In genomic region chr1:230624097-230624713, GRCh38 we compare ENCODE assay signal across 24 cellular contexts. TPM values are rescaled to one million over a fixed set of nuclear protein-coding genes. Genes with fewer than 3 reads are reported as not detected.
A peak's percentile ranks its signal among the peaks of the same experiment; 100 is the strongest.
DNase-seq lines count a peak whose midpoint lies in the region; ATAC-seq, FAIRE-seq and TF ChIP-seq lines count a peak whose summit lies in the region.
"Had no signal": no experiment of that assay in that cellular context is flagged by ENCODE, and none has a peak within 500 bp of the region (broad histone marks: within the 10 kb centered on the region; RNA-seq: fewer than 3 reads in every experiment).

No MANE protein-coding gene starts in this region.

- no peak for TF ChIP-seq POLR2A in K562 (conservative IDR thresholded peaks at IDR 0.05)

- 15% methylated on average over 19 of the region's 19 CpGs for WGBS in K562 (ENCODE audit: insufficient coverage, low coverage, missing lambda C conversion rate)
- WGBS in endodermal cell (ENCODE audit: insufficient coverage in 1 of 2, insufficient read length in 1 of 2), 2 experiments, result 91 to 95% methylated on average over 16 to 19 of the region's 19 CpGs

- no peak overlapping the region for H3K9ac ChIP-seq in K562 (ENCODE audit: insufficient read depth in 1 of 2, low read depth in 2 of 2, low read length in 2 of 2)
- no peak overlapping the region for H3K9ac ChIP-seq in neural progenitor cell
- H3K9ac ChIP-seq in endodermal cell (ENCODE audit: extremely low read depth, low read length, poor library complexity, severe bottlenecking), result no peak overlapping the region
- H3K9ac ChIP-seq: BLaER1 treated with 17β-estradiol and CSF1 and Interleukin-3, amounts not matched to agents 10 nM and 100 nM had no signal

- peak; percentile 39 for ATAC-seq in K562
- ATAC-seq in GM21529 (IDR thresholded peaks at IDR 0.05; ENCODE audit: unreplicated experiment), result no peak
- ATAC-seq: A549, GM12878 had no signal

- H3K9me3 ChIP-seq in K562 (replicated peaks; ENCODE audit: control insufficient read depth, insufficient read depth, low read depth, low read length) (no peaks in the 10 kb centered on the region), neural progenitor cell (ENCODE audit: low read depth) (no peaks in the 10 kb centered on the region), endodermal cell (ENCODE audit: control insufficient read depth, low read length) (peaks cover 10% of the 10 kb centered on the region)
- H3K9me3 ChIP-seq: BE2C; BLaER1 treated with 17β-estradiol and CSF1 and Interleukin-3, amounts not matched to agents 10 nM and 100 nM; HAP-1 had no signal

- peaks cover 15 to 40% of the 10 kb centered on the region in 2 experiments for H3K27me3 ChIP-seq in K562 (ENCODE audit: control insufficient read depth in 2 of 2, insufficient read depth in 2 of 2, low read length in 2 of 2)
- H3K27me3 ChIP-seq in neural progenitor cell, result no peaks in the 10 kb centered on the region
- H3K27me3 ChIP-seq in endodermal cell (ENCODE audit: control insufficient read depth, insufficient read depth, low read length, poor library complexity, severe bottlenecking), result no peaks in the 10 kb centered on the region
- H3K27me3 ChIP-seq: BE2C; BLaER1 treated with 17β-estradiol and CSF1 and Interleukin-3, amounts not matched to agents 10 nM and 100 nM had no signal

- peaks cover 8% of the 10 kb centered on the region for H3K27me3 Mint-ChIP-seq in neural progenitor cell (ENCODE audit: insufficient read depth, low read depth)
- peaks cover 2% of the 10 kb centered on the region for H3K27me3 Mint-ChIP-seq in endodermal cell (ENCODE audit: insufficient read depth)

- no peak for FAIRE-seq in K562 (lab: Jason Lieb, UNC)
- FAIRE-seq: A549, GM12878, H54 had no signal

- intact Hi-C loops in K562 (cut with micrococcal nuclease), result no loop called here

- H3K36me3 ChIP-seq in K562 (ENCODE audit: control insufficient read depth, insufficient read depth, low read length), result no peaks in the 10 kb centered on the region
- H3K36me3 ChIP-seq in neural progenitor cell, result no peaks in the 10 kb centered on the region
- no peaks in the 10 kb centered on the region for H3K36me3 ChIP-seq in endodermal cell (ENCODE audit: control insufficient read depth, insufficient read depth, low read length)
- H3K36me3 ChIP-seq: BE2C; BLaER1 treated with 17β-estradiol and CSF1 and Interleukin-3, amounts not matched to agents 10 nM and 100 nM; HAP-1 had no signal

- BruUV-seq in K562 (replicated peaks; lab: Mats Ljungman, UMichigan), result no TSS peak

- no peaks in the 10 kb centered on the region for H3K36me3 Mint-ChIP-seq in neural progenitor cell
- H3K36me3 Mint-ChIP-seq in endodermal cell (ENCODE audit: low read depth), result no peaks in the 10 kb centered on the region
- H3K36me3 Mint-ChIP-seq: CD14-positive monocyte; CD8-positive, alpha-beta memory T cell had no signal

- no peak for TF ChIP-seq RAD21 in K562 (CRISPR knock-in tag; conservative IDR thresholded peaks at IDR 0.05 in 1 of 2, IDR thresholded peaks at IDR 0.05 in 1 of 2)

- no peaks in the 10 kb centered on the region for H4K20me1 ChIP-seq in K562 (replicated peaks; ENCODE audit: control insufficient read depth, insufficient read depth, low read length)
- no peaks in the 10 kb centered on the region for H4K20me1 ChIP-seq in neural progenitor cell (ENCODE audit: low read depth)
- H4K20me1 ChIP-seq: BLaER1 treated with 17β-estradiol and CSF1 and Interleukin-3, amounts not matched to agents 10 nM and 100 nM had no signal

- no peaks in the 10 kb centered on the region for H3K9me1 ChIP-seq in K562 (ENCODE audit: control insufficient read depth, insufficient read depth, low read length)

- H3K27ac Mint-ChIP-seq in neural progenitor cell, result no peak overlapping the region
- H3K27ac Mint-ChIP-seq in endodermal cell, result no peak overlapping the region
- H3K27ac Mint-ChIP-seq: CD14-positive monocyte; CD4-positive, alpha-beta T cell; CD8-positive, alpha-beta memory T cell; HFFc6 had no signal

- CTCF ChIA-PET in K562 (lab: Yijun Ruan, JAX; ENCODE audit: low intra/inter-chr PET ratio), result no interaction called here

- H3K79me2 ChIP-seq in K562 (ENCODE audit: control insufficient read depth, insufficient read depth, low read length) (no peaks in the 10 kb centered on the region), neural progenitor cell (ENCODE audit: low read depth) (no peaks in the 10 kb centered on the region)

- in situ Hi-C loops in K562 (cut with MboI), result no loop called here

- POLR2A ChIA-PET in K562 (lab: Yijun Ruan, JAX), result no interaction called here

- H3K27ac ChIP-seq in K562 (ENCODE audit: extremely low read depth, low read depth, low read length), result no peak overlapping the region
- H3K27ac ChIP-seq in neural progenitor cell, result no peak overlapping the region
- H3K27ac ChIP-seq in endodermal cell (ENCODE audit: low read depth, low read length), result no peak overlapping the region
- H3K27ac ChIP-seq: A549; BLaER1 treated with 17β-estradiol and CSF1 and Interleukin-3, amounts not matched to agents 10 nM and 100 nM had no signal

- H3K4me2 ChIP-seq in K562 (ENCODE audit: insufficient read depth, low read length) (peak overlapping the region; percentile 43; the same call in 1 of the 2 replicates), neural progenitor cell (no peak overlapping the region)
- H3K4me2 ChIP-seq: A549; BLaER1 treated with 17β-estradiol and CSF1 and Interleukin-3, amounts not matched to agents 10 nM and 100 nM had no signal

- H2AFZ ChIP-seq in K562 (ENCODE audit: low read depth, low read length), result peak overlapping the region; percentile 57
- H2AFZ ChIP-seq in neural progenitor cell (replicated peaks), result peak overlapping the region; percentile 17

- no peaks in the 10 kb centered on the region for H3K9me3 Mint-ChIP-seq in neural progenitor cell
- peaks cover 2% of the 10 kb centered on the region for H3K9me3 Mint-ChIP-seq in endodermal cell
- H3K9me3 Mint-ChIP-seq: CD4-positive, alpha-beta T cell; CD8-positive, alpha-beta memory T cell; HFFc6 had no signal

- H3F3A ChIP-seq in neural progenitor cell (ENCODE audit: low read depth), result no peaks in the 10 kb centered on the region

- TF ChIP-seq EP300 in K562 (IDR thresholded peaks at IDR 0.05; ENCODE audit: low read length), result no peak

- H3K4me1 ChIP-seq in K562 (replicated peaks in 1 of 2; ENCODE audit: control insufficient read depth in 2 of 2, insufficient read depth in 2 of 2, low read length in 2 of 2) (no peaks in the 10 kb centered on the region; a peak in 1 of 5 replicates), neural progenitor cell (no peaks in the 10 kb centered on the region), endodermal cell (ENCODE audit: control insufficient read depth, insufficient read depth, low read length) (peaks cover 4% of the 10 kb centered on the region)
- H3K4me1 ChIP-seq: A549, BE2C, HAP-1 had no signal

- H3K4me3 Mint-ChIP-seq in neural progenitor cell (no peak overlapping the region), endodermal cell (no peak overlapping the region)
- H3K4me3 Mint-ChIP-seq: CD4-positive, alpha-beta T cell; CD8-positive, alpha-beta memory T cell; HFFc6 had no signal

- TF ChIP-seq CTCF in K562 (IDR thresholded peaks at IDR 0.05 in 2 of 3, conservative IDR thresholded peaks at IDR 0.05 in 1 of 3; ENCODE audit: insufficient read depth in 2 of 3, low read depth in 1 of 3, low read length in 3 of 3) (no peak), neural progenitor cell (IDR thresholded peaks at IDR 0.05) (no peak), endodermal cell (conservative IDR thresholded peaks at IDR 0.05) (no peak)

- peak; percentile 10 for DNase-seq in HT1080 (ENCODE audit: low read depth)
- peak in 1 of 4 experiments; percentile 27 for DNase-seq in K562 (ENCODE audit: extremely low read depth in 1 of 4, low spot score in 3 of 4)
- DNase-seq in neural progenitor cell (ENCODE audit: low spot score), result no peak
- no peak for DNase-seq in HPDE6-E6E7 (ENCODE audit: extremely low spot score)
- DNase-seq in endodermal cell, result no peak
- DNase-seq: 8988T; ACHN; AML-193; BE2C; CD4-positive, alpha-beta T cell; CD8-positive, alpha-beta memory T cell; DMS 273 treated with DMSO at 0.1 percent for 48 hours; DMS79; EL; GDM1; GOT3; HFFc6 had no signal

- H3K4me1 Mint-ChIP-seq in neural progenitor cell (peaks cover 10% of the 10 kb centered on the region), endodermal cell (peaks cover 9% of the 10 kb centered on the region)
- H3K4me1 Mint-ChIP-seq: CD8-positive, alpha-beta memory T cell had no signal

- H3K4me3 ChIP-seq in K562, result no peak overlapping the region
- no peak overlapping the region for H3K4me3 ChIP-seq in neural progenitor cell
- no peak overlapping the region for H3K4me3 ChIP-seq in endodermal cell (ENCODE audit: low read length)
- H3K4me3 ChIP-seq: A549; BLaER1 treated with 17β-estradiol and CSF1 and Interleukin-3, amounts not matched to agents 10 nM and 100 nM; GM12878; HAP-1 had no signal

TF ChIP-seq in K562, 482 proteins besides CTCF, POLR2A, EP300 and RAD21 (continues in another document):
- no peak for TF ChIP-seq STAT5B (CRISPR knock-in tag; IDR thresholded peaks at IDR 0.05)
- TF ChIP-seq LARP7 (IDR thresholded peaks at IDR 0.05), result no peak

RNA-seq across cellular contexts. Expression of gene COG2, which starts 18.1 kb away (rescaled TPM):
- total RNA-seq in HT1080 (2014; rRNA removed; shearing (Covaris generic)), result 26.1 and 31.4 TPM in 2 replicates
- 21.3 and 24.1 TPM in 2 replicates for polyA plus RNA-seq in HT1080 (2015; cell fraction: cytosol; rRNA removed)
- polyA plus RNA-seq in HT1080 (2015; cell fraction: nucleus; rRNA removed), result 41.9 and 44.8 TPM in 2 replicates
- total RNA-seq in K562 (2011; cell fraction: chromatin; rRNA removed; ENCODE audit: low replicate concordance), result 23.5 and 49.3 TPM in 2 replicates
- total RNA-seq in K562 (2011; cell fraction: nucleolus; rRNA removed), result 14.7 and 17.4 TPM in 2 replicates
- 22.7 and 32.1 TPM in 2 replicates for total RNA-seq in K562 (2011; cell fraction: nucleoplasm; rRNA removed)
- total RNA-seq in K562 (2014; rRNA removed) (40.2 and 51.7 TPM in 2 replicates), K562 (2014; rRNA removed; fragmentation: Illumina TruSeq; extraction: Trizol) (33.3 and 36.7 TPM in 2 replicates), K562 (2015; rRNA removed; fragmentation: Illumina TruSeq; extraction: Trizol) (33.5 and 34.8 TPM in 2 replicates), K562 (2021) (36.2 and 43.9 TPM in 2 replicates), neural progenitor cell (ENCODE audit: low replicate concordance) (33.5 and 38.9 TPM in 2 replicates), endodermal cell (10 to 100 TPM; 26.1 to 29.7 TPM)
- polyA plus RNA-seq in K562 (2011; rRNA removed) (21.8 and 24.0 TPM in 2 replicates), K562 (2014; fragmentation: Illumina TruSeq; extraction: Trizol) (31.3 and 33.5 TPM in 2 replicates), K562 (2014; fragmentation: Nextera tagmentation; extraction: Ambion mirVana) (10 to 100 TPM; 22.0 to 31.3 TPM), K562 (2014; rRNA removed) (26.8 and 30.9 TPM in 2 replicates)
- polyA plus RNA-seq in K562 (2011; cell fraction: cytosol; rRNA removed), result 9.3 and 11.5 TPM in 2 replicates
- polyA plus RNA-seq in K562 (2011; cell fraction: nucleus; rRNA removed), result 35.5 and 37.9 TPM in 2 replicates
- 18.1 and 20.6 TPM in 2 replicates for polyA plus RNA-seq in K562 (2012)
- 33.3 and 34.4 TPM in 2 replicates for polyA minus RNA-seq in K562 (2011; rRNA and poly(A)+ RNA removed)
- polyA minus RNA-seq in K562 (2011; cell fraction: cytosol; rRNA and poly(A)+ RNA removed), result 14.9 and 15.0 TPM in 2 replicates
- 17.6 and 32.9 TPM in 2 replicates for polyA minus RNA-seq in K562 (2011; cell fraction: nucleus; rRNA and poly(A)+ RNA removed)
- 31.5 TPM for polyA plus RNA-seq in endodermal cell (2013, experiment 1 of 2)
- polyA plus RNA-seq in endodermal cell (2013, experiment 2 of 2), result 28.2 TPM
